In genomic region chr1:9873992-9874391, GRCh38 we compare ENCODE assay signal across 22 cellular contexts.
"Had no signal": no experiment of that assay in that cellular context is flagged by ENCODE, and none has a peak within 500 bp of the region (broad histone marks: within the 10 kb centered on the region; RNA-seq: fewer than 3 reads in every experiment).

No MANE protein-coding gene starts in this region.

- H3K27me3 ChIP-seq: body of pancreas, gastroesophageal sphincter, heart left ventricle, neutrophil, ovary, transverse colon had no signal

- H3K9me3 ChIP-seq: body of pancreas, gastroesophageal sphincter, heart left ventricle, lower lobe of right lung, neutrophil, ovary, prostate gland, transverse colon had no signal

- H3K36me3 Mint-ChIP-seq: activated naive CD4-positive, alpha-beta T cell treated with anti-CD3 and anti-CD28 coated beads, Interleukin-2, amount 50 U/mL, for 24 hours; natural killer cell had no signal

- H3K27ac ChIP-seq: body of pancreas, lower lobe of right lung, neutrophil, ovary, transverse colon had no signal

- H3K9me3 Mint-ChIP-seq: activated B cell treated with CpG ODN at 0.5 μM for 24 hours; activated CD4-positive, alpha-beta memory T cell treated with anti-CD3 and anti-CD28 coated beads, Interleukin-2, amount 10 ng/mL, durations not matched to agents 7 days and 5 days; activated naive CD4-positive, alpha-beta T cell treated with anti-CD3 and anti-CD28 coated beads, Interleukin-2, amount 50 U/mL, for 24 hours; natural killer cell; stimulated activated naive CD8-positive, alpha-beta T cell treated with anti-CD3 and anti-CD28 coated beads, Interleukin-15, amount 100 ng/mL, for 72 hours; T-helper 1 cell treated with Interleukin-12 subunit alpha and Interleukin-12 subunit beta and Interleukin-4 antibody, amounts not matched to agents 30 μg/mL and 1 μg/mL, for 36 hours had no signal

- FAIRE-seq: colon, urothelium cell line had no signal

- DNase-seq: activated B cell treated with CpG ODN at 0.5 μM for 24 hours; activated CD4-positive, alpha-beta memory T cell treated with anti-CD3 and anti-CD28 coated beads, Interleukin-2, amount 10 ng/mL, durations not matched to agents 7 days and 5 days; activated CD4-positive, alpha-beta T cell treated with anti-CD3 and anti-CD28 coated beads for 4 hours; activated effector memory CD4-positive, alpha-beta T cell treated with anti-CD3 and anti-CD28 coated beads, Interleukin-2, amount 50 U/mL, for 16 hours; body of pancreas; central memory CD4-positive, alpha-beta T cell; islet precursor cell; lower lobe of right lung; natural killer cell; ovary; stimulated activated CD4-positive, alpha-beta T cell treated with anti-CD3 and anti-CD28 coated beads, Interleukin-12 subunit alpha, Interleukin-12 subunit beta, amount 100 ng/mL, for 4 hours; stimulated activated CD4-positive, alpha-beta T cell treated with anti-CD3 and anti-CD28 coated beads, Interleukin-4, amount 100 ng/mL, for 4 hours; stimulated activated naive CD8-positive, alpha-beta T cell treated with anti-CD3 and anti-CD28 coated beads, Interleukin-15, amount 100 ng/mL, for 72 hours had no signal

- H3K27ac Mint-ChIP-seq: activated B cell treated with CpG ODN at 0.5 μM for 24 hours; activated CD4-positive, alpha-beta memory T cell treated with anti-CD3 and anti-CD28 coated beads, Interleukin-2, amount 10 ng/mL, durations not matched to agents 7 days and 5 days; activated naive CD4-positive, alpha-beta T cell treated with anti-CD3 and anti-CD28 coated beads, Interleukin-2, amount 50 U/mL, for 24 hours; natural killer cell; T-helper 1 cell treated with Interleukin-12 subunit alpha and Interleukin-12 subunit beta and Interleukin-4 antibody, amounts not matched to agents 30 μg/mL and 1 μg/mL, for 36 hours had no signal

- H3K4me3 ChIP-seq: body of pancreas, gastroesophageal sphincter, heart left ventricle, lower lobe of right lung, ovary, prostate gland, transverse colon had no signal

- ATAC-seq: body of pancreas, gastroesophageal sphincter, heart left ventricle, lower lobe of right lung had no signal

- H3K27me3 Mint-ChIP-seq: activated B cell treated with CpG ODN at 0.5 μM for 24 hours; activated CD4-positive, alpha-beta memory T cell treated with anti-CD3 and anti-CD28 coated beads, Interleukin-2, amount 10 ng/mL, durations not matched to agents 7 days and 5 days; activated naive CD4-positive, alpha-beta T cell treated with anti-CD3 and anti-CD28 coated beads, Interleukin-2, amount 50 U/mL, for 24 hours; stimulated activated naive CD8-positive, alpha-beta T cell treated with anti-CD3 and anti-CD28 coated beads, Interleukin-15, amount 100 ng/mL, for 72 hours had no signal

- H3K4me3 Mint-ChIP-seq: activated B cell treated with CpG ODN at 0.5 μM for 24 hours; activated CD4-positive, alpha-beta memory T cell treated with anti-CD3 and anti-CD28 coated beads, Interleukin-2, amount 10 ng/mL, durations not matched to agents 7 days and 5 days; activated naive CD4-positive, alpha-beta T cell treated with anti-CD3 and anti-CD28 coated beads, Interleukin-2, amount 50 U/mL, for 24 hours; natural killer cell; stimulated activated naive CD8-positive, alpha-beta T cell treated with anti-CD3 and anti-CD28 coated beads, Interleukin-15, amount 100 ng/mL, for 72 hours; T-helper 1 cell treated with Interleukin-12 subunit alpha and Interleukin-12 subunit beta and Interleukin-4 antibody, amounts not matched to agents 30 μg/mL and 1 μg/mL, for 36 hours had no signal

- H3K36me3 ChIP-seq: ovary, prostate gland, transverse colon had no signal
